Comparison of ENCODE assay signal across 22 cellular contexts in the genomic region with DNA sequence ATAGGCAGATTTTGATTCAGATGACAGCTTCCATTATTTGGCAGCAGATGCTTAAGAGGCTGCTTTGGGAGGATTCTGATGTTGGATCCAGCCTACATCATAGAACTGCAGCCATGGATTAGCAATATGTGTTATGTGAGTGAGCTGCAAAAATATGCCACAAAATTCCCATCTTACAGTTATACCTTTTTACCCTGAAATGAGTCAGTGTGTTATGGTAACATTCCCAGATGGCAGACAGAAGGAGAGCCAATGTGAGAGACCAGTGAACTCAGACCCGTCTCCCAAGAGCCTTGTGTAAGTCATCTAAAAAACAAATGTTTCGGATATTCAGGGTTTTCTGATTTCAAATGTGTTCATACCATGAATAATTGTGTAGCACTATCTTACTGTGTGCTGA.
DNase-seq lines count a peak whose midpoint lies in the region; ATAC-seq and TF ChIP-seq lines count a peak whose summit lies in the region.
"Had no signal": no experiment of that assay in that cellular context is flagged by ENCODE, and none has a peak within 500 bp of the region (broad histone marks: within the 10 kb centered on the region; RNA-seq: fewer than 3 reads in every experiment).

No MANE protein-coding gene starts in this region.

- H3K4me3 Mint-ChIP-seq in naive thymus-derived CD4-positive, alpha-beta T cell = no peak overlapping the region
- H3K4me3 Mint-ChIP-seq: activated B cell treated with CpG ODN at 0.5 μM for 24 hours, naive B cell had no signal

- H3K36me3 ChIP-seq in GM23248 (ENCODE audit: low read depth) (no peaks in the 10 kb centered on the region), adipocyte (ENCODE audit: control insufficient read depth, insufficient read depth, low read length, severe bottlenecking) (no peaks in the 10 kb centered on the region), MM.1S (replicated peaks; ENCODE audit: insufficient read depth, low read length) (no peaks in the 10 kb centered on the region)
- H3K36me3 ChIP-seq in naive thymus-derived CD4-positive, alpha-beta T cell (ENCODE audit: control insufficient read depth in 2 of 3, insufficient read depth in 3 of 3, low read length in 3 of 3) = no peaks in the 10 kb centered on the region
- H3K36me3 ChIP-seq: suprapubic skin had no signal

- ATAC-seq in naive thymus-derived CD4-positive, alpha-beta T cell = no peak

- no peak overlapping the region for H3K27ac Mint-ChIP-seq in naive thymus-derived CD4-positive, alpha-beta T cell
- H3K27ac Mint-ChIP-seq: activated B cell treated with CpG ODN at 0.5 μM for 24 hours, naive B cell had no signal

- H2AFZ ChIP-seq in GM23248 = no peak overlapping the region
- no peak overlapping the region for H2AFZ ChIP-seq in MM.1S (ENCODE audit: low read length)

- peaks cover 23% of the 10 kb centered on the region for H3K4me1 ChIP-seq in GM23248 (ENCODE audit: insufficient read depth)
- H3K4me1 ChIP-seq in adipocyte (ENCODE audit: control insufficient read depth, insufficient read depth, low read length) = peaks cover 21% of the 10 kb centered on the region
- no peaks in the 10 kb centered on the region for H3K4me1 ChIP-seq in naive thymus-derived CD4-positive, alpha-beta T cell (ENCODE audit: control insufficient read depth in 2 of 2, insufficient read depth in 2 of 2, low read length in 2 of 2)
- no peaks in the 10 kb centered on the region for H3K4me1 ChIP-seq in MM.1S (ENCODE audit: low read length)
- H3K4me1 ChIP-seq: Caco-2, suprapubic skin had no signal

- CTCF ChIA-PET in naive thymus-derived CD4-positive, alpha-beta T cell (lab: Charles Lee) = no interaction called here

- H3K79me2 ChIP-seq in GM23248 (ENCODE audit: insufficient read depth) = no peaks in the 10 kb centered on the region
- H3K79me2 ChIP-seq in MM.1S (ENCODE audit: low read length) = no peaks in the 10 kb centered on the region

- H4K20me1 ChIP-seq in GM23248 (ENCODE audit: insufficient read depth) = no peaks in the 10 kb centered on the region
- H4K20me1 ChIP-seq in MM.1S (ENCODE audit: insufficient read depth, low read length) = no peaks in the 10 kb centered on the region

- POLR2A ChIA-PET in naive thymus-derived CD4-positive, alpha-beta T cell (lab: Charles Lee) = no interaction called here

- peaks cover 0 to 3% (median 0%) of the 10 kb centered on the region in 11 donors for H3K9me3 Mint-ChIP-seq in naive thymus-derived CD4-positive, alpha-beta T cell
- H3K9me3 Mint-ChIP-seq: activated B cell treated with CpG ODN at 0.5 μM for 24 hours had no signal

- H3K9ac ChIP-seq in GM23248 (no peak overlapping the region), adipocyte (ENCODE audit: low read length) (no peak overlapping the region), MM.1S (ENCODE audit: low read length) (no peak overlapping the region)

- H3K27me3 Mint-ChIP-seq in naive thymus-derived CD4-positive, alpha-beta T cell = peaks cover 0 to 6% (median 5%) of the 10 kb centered on the region in 5 donors
- H3K27me3 Mint-ChIP-seq: activated B cell treated with CpG ODN at 0.5 μM for 24 hours had no signal

- H3K4me1 Mint-ChIP-seq in naive thymus-derived CD4-positive, alpha-beta T cell = peaks cover 0 to 3% (median 0%) of the 10 kb centered on the region in 7 donors
- H3K4me1 Mint-ChIP-seq: activated B cell treated with CpG ODN at 0.5 μM for 24 hours, naive B cell had no signal

- no peak overlapping the region for H3K4me3 ChIP-seq in GM23248
- H3K4me3 ChIP-seq in adipocyte (ENCODE audit: low read length) = peak overlapping the region; percentile 14
- H3K4me3 ChIP-seq in foreskin fibroblast (ENCODE audit: low read depth in 1 of 2, low read length in 2 of 2) = no peak overlapping the region
- no peak overlapping the region for H3K4me3 ChIP-seq in naive thymus-derived CD4-positive, alpha-beta T cell (ENCODE audit: low read length)
- H3K4me3 ChIP-seq in MM.1S (ENCODE audit: low read length) = no peak overlapping the region
- H3K4me3 ChIP-seq: suprapubic skin had no signal

- H3K9me3 ChIP-seq in GM23248 (ENCODE audit: low read depth) (no peaks in the 10 kb centered on the region), adipocyte (ENCODE audit: control insufficient read depth, low read length) (no peaks in the 10 kb centered on the region), MM.1S (replicated peaks; ENCODE audit: insufficient read depth, low read length) (no peaks in the 10 kb centered on the region)
- no peaks in the 10 kb centered on the region for H3K9me3 ChIP-seq in naive thymus-derived CD4-positive, alpha-beta T cell (ENCODE audit: control insufficient read depth in 2 of 3, low read length in 3 of 3)
- H3K9me3 ChIP-seq: Caco-2, suprapubic skin had no signal

- H3K27ac ChIP-seq in GM23248 = peak overlapping the region; percentile 25; the same call in 1 of the 2 replicates
- H3K27ac ChIP-seq in naive thymus-derived CD4-positive, alpha-beta T cell (ENCODE audit: low read depth, low read length) = no peak overlapping the region
- no peak overlapping the region for H3K27ac ChIP-seq in MM.1S (ENCODE audit: low read length)
- H3K27ac ChIP-seq: suprapubic skin had no signal

- no peaks in the 10 kb centered on the region for H3K9me2 ChIP-seq in GM23248 (ENCODE audit: insufficient read depth)
- H3K9me2 ChIP-seq in MM.1S (replicated peaks; ENCODE audit: insufficient read depth, low read length) = no peaks in the 10 kb centered on the region

- TF ChIP-seq CTCF in foreskin fibroblast (IDR thresholded peaks at IDR 0.05; ENCODE audit: low read depth, low read length) (no peak), MM.1S (IDR thresholded peaks at IDR 0.05; ENCODE audit: low read length) (no peak)

- 31 to 41% methylated on average over 2 of the region's 2 CpGs for WGBS in GM23248 (ENCODE audit: low coverage in 1 of 2, low lambda C conversion rate in 2 of 2, missing lambda C conversion rate in 2 of 2), 2 experiments

- no peaks in the 10 kb centered on the region for H3K36me3 Mint-ChIP-seq in naive thymus-derived CD4-positive, alpha-beta T cell
- H3K36me3 Mint-ChIP-seq: naive B cell had no signal

- H3F3A ChIP-seq in GM23248 (ENCODE audit: insufficient read depth) (peaks cover 15% of the 10 kb centered on the region), MM.1S (ENCODE audit: insufficient read depth, low read length) (no peaks in the 10 kb centered on the region)

- in situ Hi-C loops in GM23248 (cut with MboI) = no loop called here
- in situ Hi-C loops in ACHN (cut with HindIII; ENCODE audit: low pct_ligation_motif_present, low pct_unique_long_range_greater_than_20kb, low sequenced_read_pairs) = no loop called here

- intact Hi-C loops in naive thymus-derived CD4-positive, alpha-beta T cell (cut with micrococcal nuclease) = no loop called here

- H3K4me2 ChIP-seq in GM23248 (ENCODE audit: unreplicated experiment) (peak overlapping the region; percentile 40), MM.1S (ENCODE audit: low read depth, low read length) (no peak overlapping the region)

- no peaks in the 10 kb centered on the region for H3K27me3 ChIP-seq in GM23248 (replicated peaks; ENCODE audit: insufficient read depth)
- H3K27me3 ChIP-seq in adipocyte (replicated peaks; ENCODE audit: control insufficient read depth, insufficient read depth, low read length) = no peaks in the 10 kb centered on the region
- H3K27me3 ChIP-seq in naive thymus-derived CD4-positive, alpha-beta T cell (ENCODE audit: control insufficient read depth in 2 of 2, insufficient read depth in 2 of 2, low read length in 2 of 2) = no peaks in the 10 kb centered on the region
- no peaks in the 10 kb centered on the region for H3K27me3 ChIP-seq in MM.1S (replicated peaks; ENCODE audit: insufficient read depth, low read length)
- H3K27me3 ChIP-seq: suprapubic skin had no signal

- DNase-seq in AG08396 (ENCODE audit: low spot score) (peak; percentile 10), GM23248 (peak; percentile 78), adipocyte (ENCODE audit: low read depth) (peak; percentile 16), foreskin fibroblast (peak; percentile 76 to 78), ACHN (no peak), mucosa of gallbladder (ENCODE audit: low spot score) (no peak), MM.1S (no peak)
- no peak for DNase-seq in naive thymus-derived CD4-positive, alpha-beta T cell
- DNase-seq: activated B cell treated with CpG ODN at 0.5 μM for 24 hours; AML-193; Caco-2; central memory CD4-positive, alpha-beta T cell; effector CD8-positive, alpha-beta T cell; foreskin melanocyte; naive B cell; NCI-H187; NCI-H510A; SHP77 treated with DMSO at 0.1 percent for 48 hours; small intestine; stimulated activated CD4-positive, alpha-beta T cell treated with anti-CD3 and anti-CD28 coated beads, Interleukin-4, amount 100 ng/mL, for 24 hours; T-helper 2 cell had no signal

Comparison
In these comparisons a context has a peak if more than half of its experiments do, and no peak if none do; other contexts are left out.
1. DNase-seq: peak in AG08396 (single experiment), GM23248 (single experiment), adipocyte (single experiment) and foreskin fibroblast (2 of 2); none in ACHN (single experiment), mucosa of gallbladder (single experiment), naive thymus-derived CD4-positive, alpha-beta T cell (0 of 9) and MM.1S (single experiment).